13 cellular contexts compared by ENCODE assay signal in genomic region chr2:162062559-162062958, GRCh38. TPM values are rescaled to one million over a fixed set of nuclear protein-coding genes. Genes with fewer than 3 reads are reported as not detected.
DNase-seq lines count a peak whose midpoint lies in the region; ATAC-seq and TF ChIP-seq lines count a peak whose summit lies in the region.
"Had no signal": no experiment of that assay in that cellular context is flagged by ENCODE, and none has a peak within 500 bp of the region (broad histone marks: within the 10 kb centered on the region; RNA-seq: fewer than 3 reads in every experiment).

No MANE protein-coding gene starts in this region.

- TF ChIP-seq POLR2A in vagina (IDR thresholded peaks at IDR 0.05), result no peak

- H3K4me3 ChIP-seq in CD8-positive, alpha-beta T cell (ENCODE audit: low read depth, low read length), result no peak overlapping the region
- no peak overlapping the region for H3K4me3 ChIP-seq in hepatocyte
- H3K4me3 ChIP-seq in vagina, result no peak overlapping the region
- H3K4me3 ChIP-seq: BLaER1 had no signal

- DNase-seq in CD8-positive, alpha-beta T cell, result no peak
- DNase-seq in T-cell (no peak), hepatocyte (ENCODE audit: low spot score) (no peak), NOMO-1 treated with dmso at 0.1 percent for 144 hours (lab: John Stamatoyannopoulos, UW; ENCODE audit: unreplicated experiment) (no peak), GM03348 (ENCODE audit: low spot score) (no peak), T1000 (lab: John Stamatoyannopoulos, UW) (no peak), vagina (ENCODE audit: extremely low spot score in 2 of 2) (no peak)
- DNase-seq: kidney, NCI-H446, right cardiac atrium had no signal

- no peaks in the 10 kb centered on the region for H3K9me2 ChIP-seq in hepatocyte (replicated peaks; ENCODE audit: insufficient read depth)

- no peaks in the 10 kb centered on the region for H3K9me3 ChIP-seq in CD8-positive, alpha-beta T cell (ENCODE audit: low read length)
- peaks cover 4% of the 10 kb centered on the region for H3K9me3 ChIP-seq in hepatocyte (ENCODE audit: low read depth)
- no peaks in the 10 kb centered on the region for H3K9me3 ChIP-seq in vagina

- H3K4me1 ChIP-seq in CD8-positive, alpha-beta T cell (ENCODE audit: insufficient read depth, low read length), result peaks cover 34% of the 10 kb centered on the region
- peaks cover 14% of the 10 kb centered on the region for H3K4me1 ChIP-seq in hepatocyte (ENCODE audit: insufficient read depth)
- H3K4me1 ChIP-seq in vagina, result no peaks in the 10 kb centered on the region

- no peak overlapping the region for H3K4me2 ChIP-seq in hepatocyte
- H3K4me2 ChIP-seq: BLaER1 had no signal

- TF ChIP-seq CTCF in CD8-positive, alpha-beta T cell (IDR thresholded peaks at IDR 0.05), result no peak
- TF ChIP-seq CTCF in hepatocyte (IDR thresholded peaks at IDR 0.05; ENCODE audit: poor library complexity) (no peak), vagina (IDR thresholded peaks at IDR 0.05) (no peak)

- H3K36me3 ChIP-seq in CD8-positive, alpha-beta T cell (ENCODE audit: insufficient read depth, low read length), result no peaks in the 10 kb centered on the region
- H3K36me3 ChIP-seq in hepatocyte (replicated peaks; ENCODE audit: insufficient read depth, low read depth) (no peaks in the 10 kb centered on the region), vagina (no peaks in the 10 kb centered on the region)
- H3K36me3 ChIP-seq: BLaER1 had no signal

- CTCF ChIA-PET in CD8-positive, alpha-beta T cell (lab: Charles Lee), result interaction anchor here (1.0 kb wide), 1 partner anchor 11 kb away, joined by 4 read pairs; the partner anchor contains the start of gene DPP4
- CTCF ChIA-PET in T-cell (lab: Charles Lee), result no interaction called here

- peaks cover 14% of the 10 kb centered on the region for H3K36me3 Mint-ChIP-seq in CD8-positive, alpha-beta T cell
- peaks cover 21% of the 10 kb centered on the region for H3K36me3 Mint-ChIP-seq in T-cell

- no peak for ATAC-seq in CD8-positive, alpha-beta T cell
- peak; percentile 19 for ATAC-seq in GM19395 (IDR thresholded peaks at IDR 0.05; ENCODE audit: unreplicated experiment)
- no peak for ATAC-seq in T-cell (replicated peaks in 1 of 4)
- ATAC-seq: right cardiac atrium had no signal

- H3K27ac Mint-ChIP-seq in CD8-positive, alpha-beta T cell, result peak overlapping the region; percentile 91
- peak overlapping the region; percentile 92 to 97 for H3K27ac Mint-ChIP-seq in T-cell

- peaks cover 81% of the 10 kb centered on the region for H3K79me2 ChIP-seq in hepatocyte

- H3K9me3 Mint-ChIP-seq in CD8-positive, alpha-beta T cell, result no peaks in the 10 kb centered on the region
- H3K9me3 Mint-ChIP-seq in T-cell, result no peaks in the 10 kb centered on the region

- no peaks in the 10 kb centered on the region for H4K20me1 ChIP-seq in hepatocyte (ENCODE audit: insufficient read depth, poor library complexity, severe bottlenecking)
- H4K20me1 ChIP-seq: BLaER1 had no signal

- intact Hi-C loops in CD8-positive, alpha-beta T cell (cut with DNase I, micrococcal nuclease), result loop anchor here in 1 of 2 experiments (2.0 kb wide), 1 partner anchor 52 kb away; no protein-coding TSS in a partner anchor
- intact Hi-C loops in vagina (cut with DNase I), result no loop called here

- no peaks in the 10 kb centered on the region for H3K27me3 Mint-ChIP-seq in CD8-positive, alpha-beta T cell (ENCODE audit: low read depth)
- H3K27me3 Mint-ChIP-seq in T-cell, result no peaks in the 10 kb centered on the region

- no peak overlapping the region for H3K27ac ChIP-seq in CD8-positive, alpha-beta T cell (ENCODE audit: low read depth, low read length)
- H3K27ac ChIP-seq in hepatocyte, result peak overlapping the region; percentile 27
- H3K27ac ChIP-seq in vagina, result no peak overlapping the region
- H3K27ac ChIP-seq: BLaER1 had no signal

- 89% methylated on average over 2 of the region's 2 CpGs for WGBS in hepatocyte (ENCODE audit: low lambda C conversion rate, missing lambda C conversion rate)

- H3K4me1 Mint-ChIP-seq in CD8-positive, alpha-beta T cell (ENCODE audit: low read depth), result peaks cover 65% of the 10 kb centered on the region
- H3K4me1 Mint-ChIP-seq in T-cell, result peaks cover 80 to 90% (median 81%) of the 10 kb centered on the region in 3 donors

- no peaks in the 10 kb centered on the region for H3K27me3 ChIP-seq in CD8-positive, alpha-beta T cell (ENCODE audit: insufficient read depth, low read length)
- H3K27me3 ChIP-seq in hepatocyte, result no peaks in the 10 kb centered on the region
- H3K27me3 ChIP-seq in vagina, result no peaks in the 10 kb centered on the region
- H3K27me3 ChIP-seq: BLaER1 had no signal

- H3K4me3 Mint-ChIP-seq in CD8-positive, alpha-beta T cell, result peak overlapping the region; percentile 75
- H3K4me3 Mint-ChIP-seq in T-cell, result peak overlapping the region; percentile 9 to 70 (median 10)

- POLR2A ChIA-PET in CD8-positive, alpha-beta T cell (lab: Charles Lee), result no interaction called here
- POLR2A ChIA-PET in T-cell (lab: Charles Lee), result interaction anchor here in 1 of 2 donors (0.6 kb wide), 1 partner anchor 39 kb away, joined by 3 read pairs; no protein-coding TSS in a partner anchor

- no peak overlapping the region for H2AFZ ChIP-seq in hepatocyte

RNA-seq across cellular contexts. Expression of gene DPP4, which starts 11.5 kb away (rescaled TPM):
- 10 to 100 TPM; 13.5 to 15.4 TPM for total RNA-seq in CD8-positive, alpha-beta T cell
- total RNA-seq in T-cell (10 to 100 TPM; 30.1 to 47.7 (median 37.9) TPM), hepatocyte (218 and 256 TPM in 2 replicates), vagina (15.5 TPM)
- polyA plus RNA-seq in hepatocyte, result 147 and 149 TPM in 2 replicates
- total RNA-seq: G401 had no signal
